In the genomic region with DNA sequence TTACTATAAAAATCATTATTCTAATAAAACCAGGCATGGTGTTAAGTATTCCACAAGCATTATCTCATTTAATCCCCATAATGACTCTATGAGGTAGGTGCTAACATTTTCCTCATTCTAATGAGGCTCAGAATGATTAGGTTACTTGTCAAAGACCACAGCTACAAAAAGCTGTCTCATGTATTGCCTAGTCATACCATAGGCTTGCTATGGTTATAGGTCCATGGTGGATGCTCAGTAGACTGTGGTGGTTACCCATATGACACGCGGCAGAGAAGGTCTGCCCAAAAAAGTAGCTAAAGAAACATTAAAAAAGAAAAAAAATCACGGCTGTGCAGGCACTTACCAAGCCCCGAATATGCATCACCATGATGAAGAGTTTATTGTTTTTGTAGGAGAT, we compare ENCODE assay signal across 29 cellular contexts. TPM values are rescaled to one million over a fixed set of nuclear protein-coding genes. Genes with fewer than 3 reads are reported as not detected.
A peak's percentile ranks its signal among the peaks of the same experiment; 100 is the strongest.
DNase-seq lines count a peak whose midpoint lies in the region; ATAC-seq, FAIRE-seq and TF ChIP-seq lines count a peak whose summit lies in the region.
"Had no signal": no experiment of that assay in that cellular context is flagged by ENCODE, and none has a peak within 500 bp of the region (broad histone marks: within the 10 kb centered on the region; RNA-seq: fewer than 3 reads in every experiment).

No MANE protein-coding gene starts in this region.

- no peaks in the 10 kb centered on the region for H3K4me1 ChIP-seq in OCI-LY7 (ENCODE audit: insufficient read depth, low read length, poor library complexity, severe bottlenecking)
- H3K4me1 ChIP-seq: Peyer's patch had no signal

- H3K9me3 Mint-ChIP-seq in CD14-positive monocyte, result peaks cover 0 to 2% (median 0%) of the 10 kb centered on the region in 7 donors
- H3K9me3 Mint-ChIP-seq: CD8-positive, alpha-beta T cell had no signal

- TF ChIP-seq CTCF in CD14-positive monocyte (IDR thresholded peaks at IDR 0.05), result no peak
- TF ChIP-seq CTCF in D721Med (IDR thresholded peaks at IDR 0.05; ENCODE audit: insufficient read depth, missing control alignments), result no peak
- TF ChIP-seq CTCF in OCI-LY7 (conservative IDR thresholded peaks at IDR 0.05; ENCODE audit: low read length), result no peak

- intact Hi-C loops in CD14-positive monocyte (cut with micrococcal nuclease) (no loop called here), OCI-LY7 (cut with micrococcal nuclease; ENCODE audit: unreplicated experiment) (no loop called here)

- peaks cover 0 to 2% (median 0%) of the 10 kb centered on the region in 3 donors for H3K27me3 Mint-ChIP-seq in CD14-positive monocyte (ENCODE audit: low read depth in 3 of 3)
- H3K27me3 Mint-ChIP-seq in T-helper 17 cell, result no peaks in the 10 kb centered on the region

- no peak overlapping the region for H3K4me3 Mint-ChIP-seq in CD14-positive monocyte
- H3K4me3 Mint-ChIP-seq in T-helper 17 cell, result no peak overlapping the region
- H3K4me3 Mint-ChIP-seq: CD8-positive, alpha-beta T cell had no signal

- no TSS peak for BruUV-seq in OCI-LY7 (replicated peaks; lab: Mats Ljungman, UMichigan)

- no peak for ATAC-seq in T-helper 17 cell
- ATAC-seq: CD8-positive, alpha-beta T cell had no signal

- CTCF ChIA-PET in OCI-LY7 (lab: Charles Lee; ENCODE audit: unreplicated experiment), result no interaction called here

- POLR2A ChIA-PET in OCI-LY7 (lab: Charles Lee), result no interaction called here

- no peaks in the 10 kb centered on the region for H3K9me3 ChIP-seq in T-helper 17 cell (ENCODE audit: control insufficient read depth, low read length, poor library complexity, severe bottlenecking)
- no peaks in the 10 kb centered on the region for H3K9me3 ChIP-seq in OCI-LY7 (ENCODE audit: low read length)
- H3K9me3 ChIP-seq: Caco-2, MG63, Peyer's patch had no signal

- H3K4me2 ChIP-seq in OCI-LY7 (ENCODE audit: low read length), result no peak overlapping the region

- no peak for DNase-seq in CD14-positive monocyte (ENCODE audit: low spot score)
- no peak for DNase-seq in D721Med (ENCODE audit: insufficient read length, low spot score)
- no peak for DNase-seq in T-helper 17 cell
- peak; percentile 5 for DNase-seq in islet precursor cell
- no peak for DNase-seq in OCI-LY7 (ENCODE audit: low spot score)
- no peak for DNase-seq in GF-D8 (lab: John Stamatoyannopoulos, UW)
- no peak for DNase-seq in NAMALWA (ENCODE audit: low spot score)
- DNase-seq: C1 segment of cervical spinal cord; Caco-2; CD8-positive, alpha-beta T cell; DMS 273 treated with DMSO at 0.1 percent for 48 hours; DMS79; EL; GDM1; GM23248; H7; IMR-90; KG1; MG63; NCI-H1048; NCI-H1417; NCI-H1694; NCI-H2029 treated with DMSO at 0.1 percent for 48 hours; NCI-H2227 treated with DMSO at 0.1 percent for 48 hours; NCI-H526 treated with DMSO at 0.1 percent for 48 hours; SIG-M5 had no signal

- H3K4me1 Mint-ChIP-seq in CD14-positive monocyte (peaks cover 26% of the 10 kb centered on the region), T-helper 17 cell (peaks cover 13% of the 10 kb centered on the region)

- H3K27ac Mint-ChIP-seq in CD14-positive monocyte (peak overlapping the region; percentile 65 to 93 (median 91)), T-helper 17 cell (peak overlapping the region; percentile 3)
- H3K27ac Mint-ChIP-seq: CD8-positive, alpha-beta T cell had no signal

- no peaks in the 10 kb centered on the region for H4K20me1 ChIP-seq in OCI-LY7 (ENCODE audit: insufficient read depth, low read length)

- FAIRE-seq in D721Med (lab: Jason Lieb, UNC), result peak; percentile 16
- FAIRE-seq: GM12891 had no signal

- H3K27ac ChIP-seq in OCI-LY7 (ENCODE audit: low read depth, low read length, poor library complexity, severe bottlenecking), result no peak overlapping the region
- H3K27ac ChIP-seq: GM23248, Peyer's patch, SK-N-MC had no signal

- H3K36me3 Mint-ChIP-seq in CD14-positive monocyte (peaks cover 11 to 19% of the 10 kb centered on the region in 2 donors), T-helper 17 cell (ENCODE audit: low read depth) (peaks cover 15% of the 10 kb centered on the region)

- no peak overlapping the region for H2AFZ ChIP-seq in OCI-LY7 (ENCODE audit: low read length)
- H2AFZ ChIP-seq: GM23248 had no signal

- H3K4me3 ChIP-seq in OCI-LY7 (ENCODE audit: low read depth, low read length, poor library complexity, severe bottlenecking), result no peak overlapping the region
- H3K4me3 ChIP-seq: GM23248, MG63, Peyer's patch, SK-N-MC had no signal

- H3K79me2 ChIP-seq in OCI-LY7 (ENCODE audit: insufficient read depth, low read depth, low read length), result no peaks in the 10 kb centered on the region

- no peaks in the 10 kb centered on the region for H3K9me2 ChIP-seq in OCI-LY7 (ENCODE audit: insufficient read depth, low read length)

- H3K36me3 ChIP-seq in OCI-LY7 (ENCODE audit: insufficient read depth, low read length), result peaks cover 13% of the 10 kb centered on the region

RNA-seq across cellular contexts. Expression of gene PPP1R15B, which starts 15.7 kb away (rescaled TPM):
- polyA plus RNA-seq in CD14-positive monocyte, result 10 to 100 TPM; 31.1 to 31.8 TPM
- 100 to 1,000 TPM; 207 to 266 TPM for total RNA-seq in T-helper 17 cell
- 63.5 and 72.6 TPM in 2 replicates for total RNA-seq in OCI-LY7 (2014; rRNA removed; shearing (Covaris generic))
- total RNA-seq in OCI-LY7 (2022), result 79.2 and 91.3 TPM in 2 replicates
